In the genomic region with DNA sequence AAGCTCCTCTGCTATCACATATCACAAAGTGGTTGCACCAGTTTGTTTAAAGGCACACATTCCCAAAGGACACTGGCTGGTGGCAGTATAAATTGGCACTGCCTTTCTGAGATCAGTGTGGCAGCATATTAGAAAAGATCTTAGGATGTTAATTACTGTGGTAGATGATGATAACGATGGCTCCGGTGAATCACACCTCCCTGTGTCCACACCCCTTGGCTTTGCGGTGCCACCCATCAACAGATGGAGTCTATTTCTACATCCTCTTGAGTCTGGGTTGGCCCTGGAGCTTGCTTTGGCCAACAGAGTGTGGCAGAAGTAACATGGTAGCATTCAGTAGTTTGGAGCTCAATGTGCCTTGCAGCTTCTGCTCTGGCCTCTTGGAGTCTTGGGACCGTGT, we compare ENCODE assay signal across 24 cellular contexts.
"Had no signal": no experiment of that assay in that cellular context is flagged by ENCODE, and none has a peak within 500 bp of the region (broad histone marks: within the 10 kb centered on the region; RNA-seq: fewer than 3 reads in every experiment).

No MANE protein-coding gene starts in this region.

- H3K4me3 Mint-ChIP-seq: activated CD4-positive, alpha-beta memory T cell treated with anti-CD3 and anti-CD28 coated beads for 36 hours; activated CD4-positive, alpha-beta T cell treated with anti-CD3 and anti-CD28 coated beads, Interleukin-2, amount 10 ng/mL, durations not matched to agents 24 days and 14 days; activated naive CD4-positive, alpha-beta T cell treated with anti-CD3 and anti-CD28 coated beads, Interleukin-2, amount 50 U/mL, for 24 hours; activated naive CD8-positive, alpha-beta T cell treated with anti-CD3 and anti-CD28 coated beads, Interleukin-2, amount 50 U/mL, for 24 hours; activated T-cell treated with anti-CD3 and anti-CD28 coated beads, Interleukin-2, amount 50 U/mL, for 4 hours; activated T-helper 17 cell treated with anti-CD3 and anti-CD28 coated beads, Interleukin-2, amount 50 U/mL, for 72 hours; dendritic cell treated with granulocyte-macrophage colony-stimulating factor and Interleukin-4, amounts not matched to agents 40 ng/mL and 50 ng/mL, for 4 days; nephron progenitor cell; T-helper 17 cell had no signal

- H3K4me1 Mint-ChIP-seq: activated CD4-positive, alpha-beta T cell treated with anti-CD3 and anti-CD28 coated beads, Interleukin-2, amount 10 ng/mL, durations not matched to agents 24 days and 14 days; activated T-helper 17 cell treated with anti-CD3 and anti-CD28 coated beads, Interleukin-2, amount 50 U/mL, for 72 hours had no signal

- H3K9me3 ChIP-seq: gastrocnemius medialis, left ventricle myocardium inferior, right atrium auricular region, testis had no signal

- H3K36me3 Mint-ChIP-seq: activated CD4-positive, alpha-beta memory T cell treated with anti-CD3 and anti-CD28 coated beads for 36 hours; activated naive CD4-positive, alpha-beta T cell treated with anti-CD3 and anti-CD28 coated beads, Interleukin-2, amount 50 U/mL, for 24 hours had no signal

- H3K4me1 ChIP-seq: gastrocnemius medialis, right atrium auricular region, testis had no signal

- H3K27me3 Mint-ChIP-seq: activated CD4-positive, alpha-beta memory T cell treated with anti-CD3 and anti-CD28 coated beads for 36 hours; activated naive CD4-positive, alpha-beta T cell treated with anti-CD3 and anti-CD28 coated beads, Interleukin-2, amount 50 U/mL, for 24 hours had no signal

- H3K27ac Mint-ChIP-seq: activated CD4-positive, alpha-beta memory T cell treated with anti-CD3 and anti-CD28 coated beads for 36 hours; activated CD4-positive, alpha-beta T cell treated with anti-CD3 and anti-CD28 coated beads, Interleukin-2, amount 10 ng/mL, durations not matched to agents 24 days and 14 days; activated naive CD4-positive, alpha-beta T cell treated with anti-CD3 and anti-CD28 coated beads, Interleukin-2, amount 50 U/mL, for 24 hours; activated naive CD8-positive, alpha-beta T cell treated with anti-CD3 and anti-CD28 coated beads, Interleukin-2, amount 50 U/mL, for 24 hours; activated T-helper 17 cell treated with anti-CD3 and anti-CD28 coated beads, Interleukin-2, amount 50 U/mL, for 72 hours; dendritic cell treated with granulocyte-macrophage colony-stimulating factor and Interleukin-4, amounts not matched to agents 40 ng/mL and 50 ng/mL, for 4 days; nephron progenitor cell; T-helper 17 cell had no signal

- H3K36me3 ChIP-seq: gastrocnemius medialis, left ventricle myocardium inferior, right atrium auricular region had no signal

- H3K9me3 Mint-ChIP-seq: activated CD4-positive, alpha-beta memory T cell treated with anti-CD3 and anti-CD28 coated beads for 36 hours; activated CD4-positive, alpha-beta T cell treated with anti-CD3 and anti-CD28 coated beads, Interleukin-2, amount 10 ng/mL, durations not matched to agents 24 days and 14 days; activated naive CD4-positive, alpha-beta T cell treated with anti-CD3 and anti-CD28 coated beads, Interleukin-2, amount 50 U/mL, for 24 hours; activated naive CD8-positive, alpha-beta T cell treated with anti-CD3 and anti-CD28 coated beads, Interleukin-2, amount 50 U/mL, for 24 hours; activated T-cell treated with anti-CD3 and anti-CD28 coated beads, Interleukin-2, amount 50 U/mL, for 4 hours; activated T-helper 17 cell treated with anti-CD3 and anti-CD28 coated beads, Interleukin-2, amount 50 U/mL, for 72 hours; dendritic cell treated with granulocyte-macrophage colony-stimulating factor and Interleukin-4, amounts not matched to agents 40 ng/mL and 50 ng/mL, for 4 days had no signal

- ATAC-seq: activated naive CD8-positive, alpha-beta T cell treated with anti-CD3 and anti-CD28 coated beads, Interleukin-2, amount 50 U/mL, for 24 hours; activated T-cell treated with anti-CD3 and anti-CD28 coated beads, Interleukin-2, amount 50 U/mL, for 4 hours; activated T-helper 17 cell treated with anti-CD3 and anti-CD28 coated beads, Interleukin-2, amount 50 U/mL, for 72 hours; gastrocnemius medialis; T-helper 17 cell had no signal

- H3K27ac ChIP-seq: epithelial cell of prostate, gastrocnemius medialis, left ventricle myocardium inferior, right atrium auricular region, testis had no signal

- DNase-seq: activated CD4-positive, alpha-beta memory T cell treated with anti-CD3 and anti-CD28 coated beads for 36 hours; activated CD4-positive, alpha-beta T cell treated with anti-CD3 and anti-CD28 coated beads, Interleukin-2, amount 10 ng/mL, durations not matched to agents 24 days and 14 days; activated CD4-positive, CD25-positive, alpha-beta regulatory T cell treated with anti-CD3 and anti-CD28 coated beads, Interleukin-2, amount 50 U/mL, for 72 hours; activated gamma-delta T cell treated with Interleukin-2 at 50 U/mL for 16 hours; activated naive CD8-positive, alpha-beta T cell treated with anti-CD3 and anti-CD28 coated beads, Interleukin-2, amount 50 U/mL, for 24 hours; activated T-cell treated with anti-CD3 and anti-CD28 coated beads, Interleukin-2, amount 50 U/mL, for 4 hours; amygdala; caudate nucleus; gastrocnemius medialis; glutamatergic neuron; left ventricle myocardium inferior; nephron progenitor cell; nucleus accumbens; stimulated activated CD4-positive, alpha-beta T cell treated with anti-CD3 and anti-CD28 coated beads, Interleukin-2, amount 100 ng/mL, for 48 hours; stimulated activated naive CD4-positive, alpha-beta T cell treated with Interleukin-2 at 50 U/mL for 16 hours; T-helper 17 cell; testis; trophoblast cell had no signal

- H3K4me3 ChIP-seq: gastrocnemius medialis, left ventricle myocardium inferior, lung, right atrium auricular region, testis had no signal

- H3K27me3 ChIP-seq: gastrocnemius medialis, right atrium auricular region, testis had no signal
